ENCODE assay signal across 8 cellular contexts in genomic region chr22:44664149-44664548, GRCh38.
DNase-seq lines count a peak whose midpoint lies in the region; ATAC-seq lines count a peak whose summit lies in the region.

No MANE protein-coding gene starts in this region.

- peaks cover 2% of the 10 kb centered on the region for H3K36me3 Mint-ChIP-seq in activated naive CD4-positive, alpha-beta T cell treated with anti-CD3 and anti-CD28 coated beads, Interleukin-2, amount 10 ng/mL, durations not matched to agents 7 days and 5 days

- peaks cover 22% of the 10 kb centered on the region for H3K27me3 Mint-ChIP-seq in activated naive CD4-positive, alpha-beta T cell treated with anti-CD3 and anti-CD28 coated beads, Interleukin-2, amount 10 ng/mL, durations not matched to agents 7 days and 5 days

- CTCF ChIA-PET in activated naive CD4-positive, alpha-beta T cell treated with anti-CD3 and anti-CD28 coated beads, Interleukin-2, amount 10 ng/mL, durations not matched to agents 7 days and 5 days (lab: Charles Lee), result interaction anchor here (1.3 to 1.6 kb wide), 3 partner anchors 19 to 38 kb away, joined by 5 to 7 read pairs (median 7); no protein-coding TSS in a partner anchor

- ATAC-seq in HG02884 (IDR thresholded peaks at IDR 0.05; ENCODE audit: unreplicated experiment), result no peak
- ATAC-seq in HG02763 (IDR thresholded peaks at IDR 0.05; ENCODE audit: unreplicated experiment), result no peak

- DNase-seq in activated CD4-positive, CD25-positive, alpha-beta regulatory T cell treated with anti-CD3 and anti-CD28 coated beads, Interleukin-2, amount 50 U/mL, for 16 hours (ENCODE audit: low read depth, low spot score), result peak; percentile 26
- no peak for DNase-seq in activated CD4-positive, CD25-positive, alpha-beta regulatory T cell treated with anti-CD3 and anti-CD28 coated beads, Interleukin-2, amount 50 U/mL, for 72 hours
- DNase-seq in activated naive CD4-positive, alpha-beta T cell treated with anti-CD3 and anti-CD28 coated beads, Interleukin-2, amount 10 ng/mL, durations not matched to agents 7 days and 5 days, result peak; percentile 75
- DNase-seq in inferior parietal cortex (ENCODE audit: extremely low spot score), result peak; percentile 22
- peak; percentile 42 to 48 for DNase-seq in stimulated activated CD8-positive, alpha-beta memory T cell treated with anti-CD3 and anti-CD28 coated beads, Interleukin-15, amount 100 ng/mL, for 48 hours (ENCODE audit: low read depth in 2 of 2)
- no peak for DNase-seq in NCI-H2227 (lab: John Stamatoyannopoulos, UW; ENCODE audit: unreplicated experiment)

- H3K9me3 Mint-ChIP-seq in activated naive CD4-positive, alpha-beta T cell treated with anti-CD3 and anti-CD28 coated beads, Interleukin-2, amount 10 ng/mL, durations not matched to agents 7 days and 5 days, result peaks cover 2% of the 10 kb centered on the region

- no peak overlapping the region for H3K4me3 Mint-ChIP-seq in activated naive CD4-positive, alpha-beta T cell treated with anti-CD3 and anti-CD28 coated beads, Interleukin-2, amount 10 ng/mL, durations not matched to agents 7 days and 5 days

- H3K4me1 Mint-ChIP-seq in activated naive CD4-positive, alpha-beta T cell treated with anti-CD3 and anti-CD28 coated beads, Interleukin-2, amount 10 ng/mL, durations not matched to agents 7 days and 5 days, result peaks cover 59% of the 10 kb centered on the region

- H3K27ac Mint-ChIP-seq in activated naive CD4-positive, alpha-beta T cell treated with anti-CD3 and anti-CD28 coated beads, Interleukin-2, amount 10 ng/mL, durations not matched to agents 7 days and 5 days, result peak overlapping the region; percentile 83

Comparison
In these comparisons a context has a peak if more than half of its experiments do, and no peak if none do; other contexts are left out.
1. DNase-seq: peak in activated CD4-positive, CD25-positive, alpha-beta regulatory T cell treated with anti-CD3 and anti-CD28 coated beads, Interleukin-2, amount 50 U/mL, for 16 hours (single experiment), activated naive CD4-positive, alpha-beta T cell treated with anti-CD3 and anti-CD28 coated beads, Interleukin-2, amount 10 ng/mL, durations not matched to agents 7 days and 5 days (single experiment), inferior parietal cortex (single experiment) and stimulated activated CD8-positive, alpha-beta memory T cell treated with anti-CD3 and anti-CD28 coated beads, Interleukin-15, amount 100 ng/mL, for 48 hours (2 of 2); none in activated CD4-positive, CD25-positive, alpha-beta regulatory T cell treated with anti-CD3 and anti-CD28 coated beads, Interleukin-2, amount 50 U/mL, for 72 hours (single experiment) and NCI-H2227 (single experiment).